ENCODE assay signal across 32 cellular contexts in the genomic region with DNA sequence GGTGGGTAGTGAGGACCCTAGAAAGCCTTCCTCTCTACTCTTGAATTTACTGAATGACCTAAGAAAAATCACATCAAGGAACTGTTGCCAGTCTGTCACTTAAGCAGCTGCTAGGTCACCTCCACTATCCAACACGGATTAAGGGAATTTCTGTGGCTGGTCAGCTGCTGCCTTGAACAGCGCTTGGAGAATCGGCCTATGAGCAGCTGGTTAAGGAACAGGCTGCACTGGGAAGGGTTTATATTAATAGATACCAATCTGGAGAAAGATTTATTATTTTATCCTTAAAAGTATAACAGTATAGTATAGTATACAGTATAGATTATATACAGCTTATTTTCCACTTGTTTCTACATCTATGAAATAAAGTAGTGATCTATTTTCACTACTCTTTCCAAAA. TPM values are rescaled to one million over a fixed set of nuclear protein-coding genes. Genes with fewer than 3 reads are reported as not detected.
DNase-seq lines count a peak whose midpoint lies in the region; ATAC-seq and TF ChIP-seq lines count a peak whose summit lies in the region.
"Had no signal": no experiment of that assay in that cellular context is flagged by ENCODE, and none has a peak within 500 bp of the region (broad histone marks: within the 10 kb centered on the region; RNA-seq: fewer than 3 reads in every experiment).

No MANE protein-coding gene starts in this region.

- peaks cover 57% of the 10 kb centered on the region for H3K4me1 Mint-ChIP-seq in MCF 10A (ENCODE audit: insufficient read depth, unreplicated experiment)

- no peak overlapping the region for H3K4me3 Mint-ChIP-seq in MCF 10A (ENCODE audit: unreplicated experiment)
- H3K4me3 Mint-ChIP-seq: activated CD4-positive, alpha-beta T cell treated with anti-CD3 and anti-CD28 coated beads, Interleukin-2, amount 10 ng/mL, durations not matched to agents 24 days and 14 days; activated naive CD8-positive, alpha-beta T cell; naive thymus-derived CD8-positive, alpha-beta T cell; stimulated activated memory B cell treated with anti-CD40 and anti-IgM and Interleukin-4, amounts not matched to agents 10 μg/mL and 1 μg/mL and 100 μg/mL, for 72 hours had no signal

- H3K4me1 ChIP-seq in mammary epithelial cell (ENCODE audit: insufficient read depth, low read length) (peaks cover 51% of the 10 kb centered on the region), body of pancreas (peaks cover 91% of the 10 kb centered on the region)

- no peaks in the 10 kb centered on the region for H3K36me3 Mint-ChIP-seq in MCF 10A (ENCODE audit: insufficient read depth, unreplicated experiment)
- H3K36me3 Mint-ChIP-seq: activated naive CD8-positive, alpha-beta T cell; naive thymus-derived CD8-positive, alpha-beta T cell; stimulated activated memory B cell treated with anti-CD40 and anti-IgM and Interleukin-4, amounts not matched to agents 10 μg/mL and 1 μg/mL and 100 μg/mL, for 72 hours had no signal

- TF ChIP-seq CTCF in MCF 10A (IDR thresholded peaks at IDR 0.05; ENCODE audit: unreplicated experiment) (no peak), mammary epithelial cell (conservative IDR thresholded peaks at IDR 0.05 in 1 of 2, IDR thresholded peaks at IDR 0.05 in 1 of 2; ENCODE audit: extremely low read depth in 1 of 2, insufficient read depth in 1 of 2, low read depth in 1 of 2, low read length in 2 of 2) (no peak), body of pancreas (IDR thresholded peaks at IDR 0.05) (no peak)

- H3K9me3 ChIP-seq in mammary epithelial cell (replicated peaks; ENCODE audit: insufficient read depth, low read length) = no peaks in the 10 kb centered on the region
- no peaks in the 10 kb centered on the region for H3K9me3 ChIP-seq in body of pancreas
- H3K9me3 ChIP-seq: colonic mucosa, left lung, thoracic aorta had no signal

- DNase-seq in MCF 10A (ENCODE audit: unreplicated experiment) = no peak
- no peak for DNase-seq in mammary epithelial cell
- DNase-seq in body of pancreas = peak; percentile 32 to 66 (median 46)
- peak; percentile 13 for DNase-seq in midbrain (lab: John Stamatoyannopoulos, UW)
- peak; percentile 60 for DNase-seq in superior temporal gyrus (ENCODE audit: extremely low spot score)
- DNase-seq in SW 1271 (lab: John Stamatoyannopoulos, UW) = no peak
- DNase-seq: 8988T; activated CD4-positive, alpha-beta T cell treated with anti-CD3 and anti-CD28 coated beads, Interleukin-2, amount 10 ng/mL, durations not matched to agents 24 days and 14 days; activated effector memory CD4-positive, alpha-beta T cell treated with anti-CD3 and anti-CD28 coated beads, Interleukin-2, amount 50 U/mL, for 16 hours; activated T-cell treated with anti-CD3 and anti-CD28 coated beads, Interleukin-2, amount 50 U/mL, for 1 hour; C1 segment of cervical spinal cord; colonic mucosa; COR-L47; DMS79; effector memory CD4-positive, alpha-beta T cell; GDM1; left lung; naive thymus-derived CD8-positive, alpha-beta T cell; NCI-H1105; NCI-H187 treated with DMSO at 0.1 percent for 48 hours; NCI-H2171; NK-92 treated with Interleukin-12 subunit alpha and Interleukin-12 subunit beta, amount 100 ng/mL, for 24 hours; occipital lobe; PC-9; SHP77 treated with DMSO at 0.1 percent for 48 hours had no signal

- POLR2A ChIA-PET in MCF 10A (lab: Yijun Ruan, JAX) = interaction anchor here (0.6 to 3.4 kb wide), 6 partner anchors 11 to 792 kb away, joined by 3 to 12 read pairs (median 4); no protein-coding TSS in a partner anchor

- no peak for TF ChIP-seq POLR2A in body of pancreas (IDR thresholded peaks at IDR 0.05)

- intact Hi-C loops in MCF 10A (cut with micrococcal nuclease) (loop anchor here (10.0 kb wide), 1 partner anchor 379 kb away; no protein-coding TSS in a partner anchor), mammary epithelial cell (cut with micrococcal nuclease) (loop anchor here (10.0 kb wide), 3 partner anchors 139 to 861 kb away; no protein-coding TSS in a partner anchor), body of pancreas (cut with DNase I) (no loop called here)

- CTCF ChIA-PET in MCF 10A (lab: Yijun Ruan, JAX) = interaction anchor here (0.6 to 3.2 kb wide), 11 partner anchors 8 to 698 kb away, joined by 3 to 14 read pairs (median 3); no protein-coding TSS in a partner anchor
- CTCF ChIA-PET in mammary epithelial cell (lab: Charles Lee; ENCODE audit: low non-redundant PET) = no interaction called here

- no peak overlapping the region for H3K9ac ChIP-seq in mammary epithelial cell (ENCODE audit: insufficient read depth, low read length)

- H3K27ac ChIP-seq in mammary epithelial cell (ENCODE audit: insufficient read depth, low read depth, low read length) (no peak overlapping the region), body of pancreas (peak overlapping the region; percentile 2 to 55 (median 48))
- H3K27ac ChIP-seq: colonic mucosa, left lung, PC-9, thoracic aorta, VCaP had no signal

- H3K27me3 ChIP-seq in mammary epithelial cell (ENCODE audit: insufficient read depth, low read length) (no peaks in the 10 kb centered on the region), body of pancreas (no peaks in the 10 kb centered on the region)
- H3K27me3 ChIP-seq: colonic mucosa had no signal

- in situ Hi-C loops in mammary epithelial cell (cut with MboI; ENCODE audit: low sequenced_read_pairs in 2 of 2) = loop anchor here in 1 of 2 donors (25.0 kb wide), 2 partner anchors 352 to 777 kb away; no protein-coding TSS in a partner anchor

- no peaks in the 10 kb centered on the region for H3K36me3 ChIP-seq in mammary epithelial cell (ENCODE audit: insufficient read depth, low read length)
- H3K36me3 ChIP-seq in body of pancreas (replicated peaks in 1 of 2; ENCODE audit: insufficient read depth in 1 of 2, low read depth in 2 of 2) = no peaks in the 10 kb centered on the region
- H3K36me3 ChIP-seq: colonic mucosa, left lung, thoracic aorta had no signal

- H2AFZ ChIP-seq in mammary epithelial cell (ENCODE audit: low read depth, low read length) = no peak overlapping the region
- H2AFZ ChIP-seq: PC-9 had no signal

- H3K4me3 ChIP-seq in mammary epithelial cell (replicated peaks in 1 of 3; ENCODE audit: insufficient read depth in 1 of 3, low read depth in 2 of 3, low read length in 3 of 3) (no peak overlapping the region), body of pancreas (no peak overlapping the region)
- H3K4me3 ChIP-seq: colonic mucosa, left lung, PC-9, thoracic aorta had no signal

- dilution Hi-C loops in mammary epithelial cell (cut with HindIII; ENCODE audit: low sequenced_read_pairs) = no loop called here

- H4K20me1 ChIP-seq in mammary epithelial cell (ENCODE audit: insufficient read depth, low read length) = no peaks in the 10 kb centered on the region

- BruUV-seq in MCF 10A (replicated peaks; lab: Mats Ljungman, UMichigan) (no TSS peak), mammary epithelial cell (replicated peaks; lab: Mats Ljungman, UMichigan) (no TSS peak)

- no peaks in the 10 kb centered on the region for H3K27me3 Mint-ChIP-seq in MCF 10A (ENCODE audit: insufficient read depth, unreplicated experiment)

- H3K27ac Mint-ChIP-seq in MCF 10A (ENCODE audit: low read depth, unreplicated experiment) = peak overlapping the region; percentile 81
- H3K27ac Mint-ChIP-seq: activated CD4-positive, alpha-beta T cell treated with anti-CD3 and anti-CD28 coated beads, Interleukin-2, amount 10 ng/mL, durations not matched to agents 24 days and 14 days; activated naive CD8-positive, alpha-beta T cell; naive thymus-derived CD8-positive, alpha-beta T cell; stimulated activated memory B cell treated with anti-CD40 and anti-IgM and Interleukin-4, amounts not matched to agents 10 μg/mL and 1 μg/mL and 100 μg/mL, for 72 hours had no signal

- H3K9me3 Mint-ChIP-seq in MCF 10A (ENCODE audit: unreplicated experiment) = no peaks in the 10 kb centered on the region
- H3K9me3 Mint-ChIP-seq: activated CD4-positive, alpha-beta T cell treated with anti-CD3 and anti-CD28 coated beads, Interleukin-2, amount 10 ng/mL, durations not matched to agents 24 days and 14 days; naive thymus-derived CD8-positive, alpha-beta T cell; stimulated activated memory B cell treated with anti-CD40 and anti-IgM and Interleukin-4, amounts not matched to agents 10 μg/mL and 1 μg/mL and 100 μg/mL, for 72 hours had no signal

- ATAC-seq in body of pancreas = no peak
- no peak for ATAC-seq in HG03439 (IDR thresholded peaks at IDR 0.05; ENCODE audit: unreplicated experiment)
- no peak for ATAC-seq in GM18502 (IDR thresholded peaks at IDR 0.05; ENCODE audit: poor library complexity, unreplicated experiment)
- ATAC-seq: HCT116; left lung; naive thymus-derived CD8-positive, alpha-beta T cell; stimulated activated memory B cell treated with anti-CD40 and anti-IgM and Interleukin-4, amounts not matched to agents 10 μg/mL and 1 μg/mL and 100 μg/mL, for 72 hours had no signal

- peaks cover 93% of the 10 kb centered on the region for H3K79me2 ChIP-seq in mammary epithelial cell (ENCODE audit: insufficient read depth, low read length)

- H3K4me2 ChIP-seq in mammary epithelial cell (ENCODE audit: insufficient read depth, low read depth, low read length) = no peak overlapping the region
- H3K4me2 ChIP-seq: PC-9 had no signal

- 100% methylated on average over 3 of the region's 3 CpGs for WGBS in mammary epithelial cell (ENCODE audit: low coverage, missing lambda C conversion rate)
- WGBS in body of pancreas, 2 donors = 19 to 25% methylated on average over 3 of the region's 3 CpGs

RNA-seq across cellular contexts. Expression of gene PTPRK, which starts 6.5 kb away (rescaled TPM):
- total RNA-seq in MCF 10A (2022) (50.2 and 55.5 TPM in 2 replicates), mammary epithelial cell (100 to 1,000 TPM; 103 to 336 TPM), body of pancreas (100 to 1,000 TPM in 1 of 2 donors, 10 to 100 TPM in 1; 60.6 to 121 TPM)
- 14.7 TPM for polyA plus RNA-seq in mammary epithelial cell
- polyA minus RNA-seq in mammary epithelial cell = 138 TPM

Comparison
In these comparisons a context has a peak if more than half of its experiments do, and no peak if none do; other contexts are left out.
1. DNase-seq: peak in body of pancreas (4 of 4), midbrain (single experiment) and superior temporal gyrus (single experiment); none in MCF 10A (single experiment), mammary epithelial cell (single experiment) and SW 1271 (0 of 2).